ENCODE assay signal across 11 cellular contexts in genomic region chr20:16580127-16580526, GRCh38. TPM values are rescaled to one million over a fixed set of nuclear protein-coding genes. Genes with fewer than 3 reads are reported as not detected.
DNase-seq lines count a peak whose midpoint lies in the region; TF ChIP-seq lines count a peak whose summit lies in the region.
"Had no signal": no experiment of that assay in that cellular context is flagged by ENCODE, and none has a peak within 500 bp of the region (broad histone marks: within the 10 kb centered on the region; RNA-seq: fewer than 3 reads in every experiment).

No MANE protein-coding gene starts in this region.

- H3K36me3 ChIP-seq in BE2C = no peaks in the 10 kb centered on the region
- no peaks in the 10 kb centered on the region for H3K36me3 ChIP-seq in H7 (replicated peaks; ENCODE audit: control insufficient read depth, insufficient read depth, low read length)
- H3K36me3 ChIP-seq: neutrophil had no signal

- H3K27me3 Mint-ChIP-seq in mesothelial cell of epicardium (ENCODE audit: low read depth) = peaks cover 3% of the 10 kb centered on the region

- no peaks in the 10 kb centered on the region for H3K9me3 Mint-ChIP-seq in mesothelial cell of epicardium
- H3K9me3 Mint-ChIP-seq: CD8-positive, alpha-beta memory T cell had no signal

- H3K4me3 ChIP-seq in BE2C (ENCODE audit: low read depth, low read length) = no peak overlapping the region
- no peak overlapping the region for H3K4me3 ChIP-seq in choroid plexus epithelial cell (ENCODE audit: low read depth, low read length)
- H3K4me3 ChIP-seq in H7 (ENCODE audit: insufficient read depth, low read depth, low read length) = no peak overlapping the region

- DNase-seq in BE2C = peak; percentile 24
- peak; percentile 34 for DNase-seq in NCI-H1417 treated with DMSO at 0.1 percent for 48 hours (lab: John Stamatoyannopoulos, UW)
- DNase-seq in choroid plexus epithelial cell (ENCODE audit: low read depth) = peak; percentile 64
- no peak for DNase-seq in mesothelial cell of epicardium (ENCODE audit: low spot score in 2 of 2, unreplicated experiment in 2 of 2)
- DNase-seq in NK-92 (lab: John Stamatoyannopoulos, UW; ENCODE audit: unreplicated experiment) = no peak
- DNase-seq in T-helper 2 cell = no peak
- no peak for DNase-seq in H7
- DNase-seq in NCI-H2227 (lab: John Stamatoyannopoulos, UW; ENCODE audit: unreplicated experiment) = no peak
- DNase-seq: activated CD8-positive, alpha-beta memory T cell treated with anti-CD3 and anti-CD28 coated beads, Interleukin-2, amount 10 ng/mL, durations not matched to agents 7 days and 5 days; CD8-positive, alpha-beta memory T cell had no signal

- H3K27ac Mint-ChIP-seq in mesothelial cell of epicardium = peak overlapping the region; percentile 20
- H3K27ac Mint-ChIP-seq: activated CD8-positive, alpha-beta memory T cell treated with anti-CD3 and anti-CD28 coated beads, Interleukin-2, amount 10 ng/mL, durations not matched to agents 7 days and 5 days had no signal

- H3K36me3 Mint-ChIP-seq in mesothelial cell of epicardium = no peaks in the 10 kb centered on the region
- H3K36me3 Mint-ChIP-seq: activated CD8-positive, alpha-beta memory T cell treated with anti-CD3 and anti-CD28 coated beads, Interleukin-2, amount 10 ng/mL, durations not matched to agents 7 days and 5 days; CD8-positive, alpha-beta memory T cell had no signal

- H3K4me1 ChIP-seq in BE2C = peaks cover 7% of the 10 kb centered on the region; the same call in 1 of the 2 replicates

- TF ChIP-seq CTCF in BE2C (IDR thresholded peaks at IDR 0.05; ENCODE audit: low read depth, low read length) (no peak), choroid plexus epithelial cell (conservative IDR thresholded peaks at IDR 0.05; ENCODE audit: low read depth, low read length) (no peak), mesothelial cell of epicardium (IDR thresholded peaks at IDR 0.05; ENCODE audit: unreplicated experiment) (no peak)

- no peaks in the 10 kb centered on the region for H3K9me3 ChIP-seq in BE2C
- H3K9me3 ChIP-seq: neutrophil had no signal

- no peak overlapping the region for H3K4me3 Mint-ChIP-seq in mesothelial cell of epicardium
- H3K4me3 Mint-ChIP-seq: activated CD8-positive, alpha-beta memory T cell treated with anti-CD3 and anti-CD28 coated beads, Interleukin-2, amount 10 ng/mL, durations not matched to agents 7 days and 5 days; CD8-positive, alpha-beta memory T cell had no signal

- H3K4me1 Mint-ChIP-seq in mesothelial cell of epicardium = peaks cover 13% of the 10 kb centered on the region

- H3K27me3 ChIP-seq in BE2C (no peaks in the 10 kb centered on the region), H7 (ENCODE audit: control insufficient read depth, insufficient read depth, low read length) (no peaks in the 10 kb centered on the region; the same call in 1 of the 2 replicates)

RNA-seq across cellular contexts. Expression of gene KIF16B, which starts 6.9 kb away (rescaled TPM):
- 3.8 TPM for polyA plus RNA-seq in BE2C (2012; ENCODE audit: insufficient read depth, insufficient read length, low read depth)
- total RNA-seq in mesothelial cell of epicardium = 12.8 to 13.9 TPM (median 12.9 TPM) in 3 replicates
- total RNA-seq in H7 (2014; rRNA removed; shearing (Covaris generic)) = 7.4 and 9.8 TPM in 2 replicates

Comparison
In these comparisons a context has a peak if more than half of its experiments do, and no peak if none do; other contexts are left out.
1. DNase-seq: peak in BE2C (single experiment), NCI-H1417 treated with DMSO at 0.1 percent for 48 hours (single experiment) and choroid plexus epithelial cell (single experiment); none in mesothelial cell of epicardium (0 of 2), NK-92 (single experiment), T-helper 2 cell (0 of 5), H7 (single experiment) and NCI-H2227 (single experiment).